8 cellular contexts compared by ENCODE assay signal in the genomic region with DNA sequence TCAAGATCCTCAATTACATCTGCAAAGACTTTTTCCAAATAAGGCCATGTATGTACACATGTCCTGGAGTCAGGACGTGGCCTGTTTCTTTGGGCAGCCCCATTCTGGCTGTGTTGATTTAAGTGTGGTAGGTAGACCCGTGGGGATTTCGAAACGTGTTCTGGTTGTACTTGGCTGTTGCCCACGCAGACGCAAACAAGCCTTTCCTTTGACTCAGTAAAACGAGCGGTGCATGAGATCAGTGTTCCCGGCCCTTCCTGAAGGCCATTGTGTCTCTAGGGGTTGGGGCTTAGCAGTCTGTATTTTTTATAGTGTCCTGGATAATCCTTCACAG.
DNase-seq lines count a peak whose midpoint lies in the region; ATAC-seq and TF ChIP-seq lines count a peak whose summit lies in the region.

No MANE protein-coding gene starts in this region.

- no peak overlapping the region for H3K4me3 ChIP-seq in Peyer's patch
- no peak overlapping the region for H3K4me3 ChIP-seq in fibroblast of villous mesenchyme (ENCODE audit: low read depth, low read length)
- H3K4me3 ChIP-seq in skeletal muscle cell (ENCODE audit: low read depth, low read length) = no peak overlapping the region

- ATAC-seq in HG02970 (IDR thresholded peaks at IDR 0.05; ENCODE audit: low FRiP score, unreplicated experiment) (no peak), GM18498 (IDR thresholded peaks at IDR 0.05; ENCODE audit: unreplicated experiment) (no peak)

- H3K36me3 ChIP-seq in Peyer's patch = peaks cover 0 to 40% (median 0%) of the 10 kb centered on the region in 3 donors

- DNase-seq in GM04504 (ENCODE audit: low read depth) (peak; percentile 73), Peyer's patch (peak in 2 of 3 donors; percentile 49 to 62), fibroblast of villous mesenchyme (ENCODE audit: low read depth) (peak; percentile 99), skeletal muscle cell (ENCODE audit: low read depth) (peak; percentile 100), T-helper 2 cell (no peak), NCI-H524 (lab: John Stamatoyannopoulos, UW) (no peak)

- H3K27me3 ChIP-seq in Peyer's patch = no peaks in the 10 kb centered on the region

- no peaks in the 10 kb centered on the region for H3K9me3 ChIP-seq in Peyer's patch

- no peak for TF ChIP-seq POLR2A in Peyer's patch (IDR thresholded peaks at IDR 0.05)

- TF ChIP-seq CTCF in Peyer's patch (IDR thresholded peaks at IDR 0.05) (no peak), fibroblast of villous mesenchyme (IDR thresholded peaks at IDR 0.05; ENCODE audit: insufficient read depth, low read depth, low read length) (no peak)

- H3K4me1 ChIP-seq in Peyer's patch = peaks cover 0 to 14% (median 2%) of the 10 kb centered on the region in 4 donors

- H3K27ac ChIP-seq in Peyer's patch = peak overlapping the region in 3 of 4 donors; percentile 36 to 60 (median 46)

Comparison
In these comparisons a context has a peak if more than half of its experiments do, and no peak if none do; other contexts are left out.
1. DNase-seq: peak in GM04504 (single experiment), Peyer's patch (2 of 3), fibroblast of villous mesenchyme (single experiment) and skeletal muscle cell (single experiment); none in T-helper 2 cell (0 of 5) and NCI-H524 (0 of 2).